Comparison of ENCODE assay signal across 15 cellular contexts in genomic region chr16:2981899-2982250, GRCh38. TPM values are rescaled to one million over a fixed set of nuclear protein-coding genes. Genes with fewer than 3 reads are reported as not detected.
DNase-seq lines count a peak whose midpoint lies in the region; ATAC-seq and TF ChIP-seq lines count a peak whose summit lies in the region.
"Had no signal": no experiment of that assay in that cellular context is flagged by ENCODE, and none has a peak within 500 bp of the region (broad histone marks: within the 10 kb centered on the region; RNA-seq: fewer than 3 reads in every experiment).

No MANE protein-coding gene starts in this region.

- H3K36me3 Mint-ChIP-seq in stimulated activated naive CD8-positive, alpha-beta T cell treated with anti-CD3 and anti-CD28 coated beads, Interleukin-15, Interleukin-2, amounts not matched to agents 100 ng/mL and 50 ng/mL, for 24 hours (ENCODE audit: low read depth), result peaks cover 17% of the 10 kb centered on the region
- no peaks in the 10 kb centered on the region for H3K36me3 Mint-ChIP-seq in activated B cell treated with CpG ODN at 0.5 μM for 24 hours (ENCODE audit: low read depth)

- H3K27me3 ChIP-seq in iPS-20b (ENCODE audit: insufficient read depth, low read length), result no peaks in the 10 kb centered on the region
- H3K27me3 ChIP-seq: upper lobe of right lung had no signal

- POLR2A ChIA-PET in activated B cell treated with CpG ODN at 0.5 μM for 24 hours (lab: Charles Lee), result interaction anchor here (0.9 to 1.2 kb wide), 4 partner anchors 12 to 99 kb away, joined by 3 to 4 read pairs (median 3); partner anchors contain the start of genes FLYWCH2, PAQR4 and TNFRSF12A

- no peak for ATAC-seq in stimulated activated naive CD8-positive, alpha-beta T cell treated with anti-CD3 and anti-CD28 coated beads, Interleukin-15, Interleukin-2, amounts not matched to agents 100 U/mL and 50 U/mL, for 24 hours
- no peak for ATAC-seq in activated B cell treated with CpG ODN at 0.5 μM for 24 hours (ENCODE audit: low read depth)
- no peak for ATAC-seq in GM21723 (IDR thresholded peaks at IDR 0.05; ENCODE audit: unreplicated experiment)
- ATAC-seq: heart right ventricle, mucosa of descending colon, upper lobe of right lung had no signal

- DNase-seq in stimulated activated naive CD8-positive, alpha-beta T cell treated with anti-CD3 and anti-CD28 coated beads, Interleukin-15, Interleukin-2, amounts not matched to agents 100 U/mL and 50 U/mL, for 24 hours, result no peak
- DNase-seq in activated B cell treated with CpG ODN at 0.5 μM for 24 hours (no peak), foreskin fibroblast (no peak), NCI-H774 (lab: John Stamatoyannopoulos, UW) (no peak), NCI-H1694 (lab: John Stamatoyannopoulos, UW) (no peak)
- DNase-seq: C1 segment of cervical spinal cord, heart right ventricle, NCI-H1930, sigmoid colon, upper lobe of right lung had no signal

- H3K9me3 ChIP-seq in iPS-20b (ENCODE audit: insufficient read depth, low read depth, low read length), result no peaks in the 10 kb centered on the region
- H3K9me3 ChIP-seq: heart right ventricle, mucosa of descending colon, sigmoid colon, upper lobe of right lung had no signal

- peak overlapping the region; percentile 79 for H3K27ac Mint-ChIP-seq in stimulated activated naive CD8-positive, alpha-beta T cell treated with anti-CD3 and anti-CD28 coated beads, Interleukin-15, Interleukin-2, amounts not matched to agents 100 ng/mL and 50 ng/mL, for 24 hours
- no peak overlapping the region for H3K27ac Mint-ChIP-seq in activated B cell treated with CpG ODN at 0.5 μM for 24 hours

- intact Hi-C loops in activated B cell treated with CpG ODN at 0.5 μM for 24 hours (cut with micrococcal nuclease), result loop anchor here (2.0 kb wide), 3 partner anchors 39 to 107 kb away; partner anchors contain the start of gene TNFRSF12A

- no peaks in the 10 kb centered on the region for H3K9me3 Mint-ChIP-seq in stimulated activated naive CD8-positive, alpha-beta T cell treated with anti-CD3 and anti-CD28 coated beads, Interleukin-15, Interleukin-2, amounts not matched to agents 100 ng/mL and 50 ng/mL, for 24 hours
- no peaks in the 10 kb centered on the region for H3K9me3 Mint-ChIP-seq in activated B cell treated with CpG ODN at 0.5 μM for 24 hours

- peak overlapping the region; percentile 89 for H3K27ac ChIP-seq in iPS-20b (ENCODE audit: low read length)
- H3K27ac ChIP-seq: heart right ventricle, sigmoid colon, upper lobe of right lung had no signal

- H3K27me3 Mint-ChIP-seq in stimulated activated naive CD8-positive, alpha-beta T cell treated with anti-CD3 and anti-CD28 coated beads, Interleukin-15, Interleukin-2, amounts not matched to agents 100 ng/mL and 50 ng/mL, for 24 hours, result no peaks in the 10 kb centered on the region
- H3K27me3 Mint-ChIP-seq in activated B cell treated with CpG ODN at 0.5 μM for 24 hours, result no peaks in the 10 kb centered on the region

- peaks cover 12% of the 10 kb centered on the region for H3K4me1 ChIP-seq in iPS-20b (ENCODE audit: insufficient read depth, low read length)

- peaks cover 27% of the 10 kb centered on the region for H3K4me1 Mint-ChIP-seq in stimulated activated naive CD8-positive, alpha-beta T cell treated with anti-CD3 and anti-CD28 coated beads, Interleukin-15, Interleukin-2, amounts not matched to agents 100 ng/mL and 50 ng/mL, for 24 hours (ENCODE audit: low read depth)
- H3K4me1 Mint-ChIP-seq in activated B cell treated with CpG ODN at 0.5 μM for 24 hours, result peaks cover 27% of the 10 kb centered on the region

- CTCF ChIA-PET in activated B cell treated with CpG ODN at 0.5 μM for 24 hours (lab: Charles Lee), result no interaction called here

- H3K9ac ChIP-seq in iPS-20b (ENCODE audit: low read depth, low read length), result peak overlapping the region; percentile 93; the same call in 1 of the 2 replicates

- TF ChIP-seq CTCF in activated B cell treated with CpG ODN at 0.5 μM for 24 hours (IDR thresholded peaks at IDR 0.05), result no peak
- no peak for TF ChIP-seq CTCF in foreskin fibroblast (IDR thresholded peaks at IDR 0.05; ENCODE audit: low read depth, low read length)

- H3K4me3 ChIP-seq in iPS-20b (ENCODE audit: low read length) (peak overlapping the region; percentile 81), foreskin fibroblast (ENCODE audit: low read depth in 1 of 2, low read length in 2 of 2) (no peak overlapping the region)
- H3K4me3 ChIP-seq: mucosa of descending colon, upper lobe of right lung had no signal

- H3K4me3 Mint-ChIP-seq in stimulated activated naive CD8-positive, alpha-beta T cell treated with anti-CD3 and anti-CD28 coated beads, Interleukin-15, Interleukin-2, amounts not matched to agents 100 ng/mL and 50 ng/mL, for 24 hours, result peak overlapping the region; percentile 88
- peak overlapping the region; percentile 74 for H3K4me3 Mint-ChIP-seq in activated B cell treated with CpG ODN at 0.5 μM for 24 hours

- peaks cover 14% of the 10 kb centered on the region for H3K36me3 ChIP-seq in iPS-20b (ENCODE audit: insufficient read depth, low read depth, low read length)
- H3K36me3 ChIP-seq: heart right ventricle, sigmoid colon, upper lobe of right lung had no signal

RNA-seq across cellular contexts. Expression of gene PKMYT1, which starts 1.6 kb away (rescaled TPM):
- total RNA-seq in activated B cell treated with CpG ODN at 0.5 μM for 24 hours, result 3.8 and 4.3 TPM in 2 replicates

RNA-seq across cellular contexts. Expression of gene PAQR4, which starts 12.7 kb away (rescaled TPM):
- 2.4 and 2.7 TPM in 2 replicates for total RNA-seq in activated B cell treated with CpG ODN at 0.5 μM for 24 hours

RNA-seq across cellular contexts. Expression of gene KREMEN2, which starts 17.8 kb away (rescaled TPM):
- total RNA-seq in activated B cell treated with CpG ODN at 0.5 μM for 24 hours, result 1.3 and 1.7 TPM in 2 replicates
- total RNA-seq: heart right ventricle, sigmoid colon, upper lobe of right lung had no signal

RNA-seq across cellular contexts. Expression of gene CLDN9, which starts 30.8 kb away (rescaled TPM):
- not detected in 2 replicates for total RNA-seq in activated B cell treated with CpG ODN at 0.5 μM for 24 hours
- total RNA-seq: RPMI7951, sigmoid colon had no signal

RNA-seq across cellular contexts. Expression of gene CLDN6, which starts 36.1 kb away (rescaled TPM):
- not detected in 2 replicates for total RNA-seq in activated B cell treated with CpG ODN at 0.5 μM for 24 hours
- total RNA-seq: mucosa of descending colon, RPMI7951, sigmoid colon, upper lobe of right lung had no signal
